ENCODE assay signal across 18 cellular contexts in the genomic region with DNA sequence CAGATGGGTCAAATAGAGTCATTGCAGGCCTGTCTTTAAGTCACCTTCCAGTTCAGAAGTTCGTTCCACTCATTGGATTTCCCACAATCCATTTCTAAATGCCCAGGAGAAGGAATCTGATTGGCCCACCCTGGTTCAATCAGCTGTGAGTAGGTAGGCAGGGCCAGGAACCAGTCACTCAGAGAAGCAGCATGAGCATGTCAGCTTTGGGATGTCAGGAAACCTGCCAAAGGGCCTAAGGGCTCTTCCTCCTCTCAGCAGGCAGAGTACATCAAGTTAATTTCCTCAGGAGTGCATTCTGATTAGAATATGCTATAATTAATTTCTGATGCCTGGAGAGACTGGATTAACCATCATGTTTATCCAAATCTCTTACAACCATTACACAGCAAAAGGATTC.
A peak's percentile ranks its signal among the peaks of the same experiment; 100 is the strongest.
DNase-seq lines count a peak whose midpoint lies in the region; ATAC-seq and TF ChIP-seq lines count a peak whose summit lies in the region.
"Had no signal": no experiment of that assay in that cellular context is flagged by ENCODE, and none has a peak within 500 bp of the region (broad histone marks: within the 10 kb centered on the region; RNA-seq: fewer than 3 reads in every experiment).

No MANE protein-coding gene starts in this region.

- H3K4me2 ChIP-seq in mesenchymal stem cell (ENCODE audit: low read length, poor library complexity, severe bottlenecking): no peak overlapping the region

- no peak overlapping the region for H3K9ac ChIP-seq in mesenchymal stem cell (ENCODE audit: low read length)

- H3K4me1 Mint-ChIP-seq in WTC11: 0 out of 2 replicates have a peak, but pooled peaks cover 3% of the 10 kb centered on the region
- H3K4me1 Mint-ChIP-seq: B cell; CD4-positive, alpha-beta memory T cell; IgD-negative memory B cell had no signal

- H3K4me1 ChIP-seq in mesenchymal stem cell (ENCODE audit: control insufficient read depth, insufficient read depth, low read depth, low read length) (no peaks in the 10 kb centered on the region), foreskin keratinocyte (no peaks in the 10 kb centered on the region)

- no peak overlapping the region for H2AK5ac ChIP-seq in mesenchymal stem cell (ENCODE audit: low read length, severe bottlenecking)

- DNase-seq in Caki2 (ENCODE audit: low read depth): peak; percentile 30
- peak; percentile 49 for DNase-seq in M059J (ENCODE audit: low read depth)
- DNase-seq in WTC11 (ENCODE audit: low spot score): no peak
- DNase-seq in mesenchymal stem cell: peak; percentile 1
- no peak for DNase-seq in RWPE1 (ENCODE audit: low spot score)
- no peak for DNase-seq in foreskin keratinocyte
- DNase-seq: CD4-positive, alpha-beta memory T cell; NCI-H1092; NCI-H1694; NCI-H2107; NCI-H345; NCI-H526 treated with DMSO at 0.1 percent for 48 hours; NK-92 treated with Interleukin-12 subunit alpha and Interleukin-12 subunit beta, amount 100 ng/mL, for 24 hours; Right ventricle myocardium superior had no signal

- H4K8ac ChIP-seq in mesenchymal stem cell (ENCODE audit: low read length): no peak overlapping the region

- H3K27me3 ChIP-seq in mesenchymal stem cell (ENCODE audit: control insufficient read depth in 1 of 2, insufficient read depth in 1 of 2, low read length in 2 of 2) (no peaks in the 10 kb centered on the region), foreskin keratinocyte (no peaks in the 10 kb centered on the region)

- peaks cover 13% of the 10 kb centered on the region for H3K9me3 Mint-ChIP-seq in WTC11

- no peak overlapping the region for H3K4me3 Mint-ChIP-seq in WTC11
- H3K4me3 Mint-ChIP-seq: B cell; CD4-positive, alpha-beta memory T cell; IgD-negative memory B cell had no signal

- no peak overlapping the region for H3K14ac ChIP-seq in mesenchymal stem cell (ENCODE audit: low read length in 2 of 2)

- no peaks in the 10 kb centered on the region for H3K36me3 ChIP-seq in mesenchymal stem cell (ENCODE audit: control insufficient read depth in 1 of 2, insufficient read depth in 2 of 2, low read depth in 1 of 2, low read length in 2 of 2)

- peak; percentile 53 for ATAC-seq in WTC11
- no peak for ATAC-seq in HG03342 (IDR thresholded peaks at IDR 0.05; ENCODE audit: unreplicated experiment)
- no peak for ATAC-seq in foreskin keratinocyte
- ATAC-seq: HCT116 had no signal

- H2BK5ac ChIP-seq in mesenchymal stem cell (ENCODE audit: low read depth, low read length, poor library complexity, severe bottlenecking): no peak overlapping the region

- POLR2A ChIA-PET in WTC11 (lab: Charles Lee) (no interaction called here), RWPE1 (lab: Yijun Ruan, JAX; ENCODE audit: low non-redundant PET) (no interaction called here)

- no peak overlapping the region for H4K91ac ChIP-seq in mesenchymal stem cell (ENCODE audit: low read length)

- no peak overlapping the region for H3K23ac ChIP-seq in mesenchymal stem cell (ENCODE audit: low read length in 2 of 2)

- no peaks in the 10 kb centered on the region for H3K79me1 ChIP-seq in mesenchymal stem cell (replicated peaks; ENCODE audit: low read length, poor library complexity, severe bottlenecking)

- WGBS in mesenchymal stem cell: 64% methylated on average over 1 of the region's 1 CpG

- no peak overlapping the region for H3K18ac ChIP-seq in mesenchymal stem cell (ENCODE audit: low read depth in 1 of 2, low read length in 2 of 2)

- in situ Hi-C loops in Caki2 (cut with HindIII; ENCODE audit: low pct_unique_long_range_greater_than_20kb, low sequenced_read_pairs): no loop called here

- H3K27ac ChIP-seq in mesenchymal stem cell (ENCODE audit: low read length, poor library complexity, severe bottlenecking) (no peak overlapping the region), RWPE1 (no peak overlapping the region), foreskin keratinocyte (no peak overlapping the region)

- no peak overlapping the region for H3K4ac ChIP-seq in mesenchymal stem cell (ENCODE audit: low read depth in 1 of 2, low read length in 2 of 2)

- H3K27me3 Mint-ChIP-seq in WTC11 (ENCODE audit: low read depth): no peaks in the 10 kb centered on the region
- H3K27me3 Mint-ChIP-seq: B cell, IgD-negative memory B cell had no signal

- H3K27ac Mint-ChIP-seq in WTC11: no peak overlapping the region
- H3K27ac Mint-ChIP-seq: B cell; CD4-positive, alpha-beta memory T cell; IgD-negative memory B cell had no signal

- H3K9me3 ChIP-seq in mesenchymal stem cell (ENCODE audit: control insufficient read depth, low read length): no peaks in the 10 kb centered on the region

- CTCF ChIA-PET in WTC11 (lab: Charles Lee) (no interaction called here), RWPE1 (lab: Yijun Ruan, JAX) (interaction anchor here (0.5 kb wide), 2 partner anchors 248 to 335 kb away, joined by 3 to 6 read pairs; no protein-coding TSS in a partner anchor)

- no peak for TF ChIP-seq CTCF in WTC11 (IDR thresholded peaks at IDR 0.05)
- no peak for TF ChIP-seq CTCF in RWPE1 (conservative IDR thresholded peaks at IDR 0.05; ENCODE audit: low read depth)
- TF ChIP-seq CTCF in foreskin keratinocyte (conservative IDR thresholded peaks at IDR 0.05): no peak

- no peak overlapping the region for H2BK15ac ChIP-seq in mesenchymal stem cell (ENCODE audit: low read depth, poor library complexity, severe bottlenecking)

- no peak overlapping the region for H2AFZ ChIP-seq in mesenchymal stem cell (ENCODE audit: low read depth, low read length)

- H2BK120ac ChIP-seq in mesenchymal stem cell (ENCODE audit: low read depth, low read length): no peak overlapping the region

- peaks cover 6% of the 10 kb centered on the region; the same call in 1 of the 2 replicates for H3K36me3 Mint-ChIP-seq in WTC11
- H3K36me3 Mint-ChIP-seq: CD4-positive, alpha-beta memory T cell; IgD-negative memory B cell had no signal

- H3K4me3 ChIP-seq in mesenchymal stem cell (ENCODE audit: insufficient read depth in 1 of 2, low read depth in 1 of 2, low read length in 2 of 2): no peak overlapping the region

- no peak overlapping the region for H2BK12ac ChIP-seq in mesenchymal stem cell (ENCODE audit: low read length in 2 of 2)

TF ChIP-seq in WTC11, 78 proteins besides CTCF, POLR2A, EP300 and RAD21 (continues in another document):
- TF ChIP-seq ZNF219 (CRISPR knock-in tag; IDR thresholded peaks at IDR 0.05; ENCODE audit: borderline replicate concordance) (no peak), ZNF671 (CRISPR knock-in tag; IDR thresholded peaks at IDR 0.05) (no peak), ZBTB21 (CRISPR knock-in tag; IDR thresholded peaks at IDR 0.05; ENCODE audit: borderline replicate concordance) (no peak), TCF7 (CRISPR knock-in tag; IDR thresholded peaks at IDR 0.05; ENCODE audit: low read depth) (no peak), NFATC4 (CRISPR knock-in tag; IDR thresholded peaks at IDR 0.05) (no peak), NR1H2 (CRISPR knock-in tag; IDR thresholded peaks at IDR 0.05) (no peak)
- TF ChIP-seq, protein P1, sequence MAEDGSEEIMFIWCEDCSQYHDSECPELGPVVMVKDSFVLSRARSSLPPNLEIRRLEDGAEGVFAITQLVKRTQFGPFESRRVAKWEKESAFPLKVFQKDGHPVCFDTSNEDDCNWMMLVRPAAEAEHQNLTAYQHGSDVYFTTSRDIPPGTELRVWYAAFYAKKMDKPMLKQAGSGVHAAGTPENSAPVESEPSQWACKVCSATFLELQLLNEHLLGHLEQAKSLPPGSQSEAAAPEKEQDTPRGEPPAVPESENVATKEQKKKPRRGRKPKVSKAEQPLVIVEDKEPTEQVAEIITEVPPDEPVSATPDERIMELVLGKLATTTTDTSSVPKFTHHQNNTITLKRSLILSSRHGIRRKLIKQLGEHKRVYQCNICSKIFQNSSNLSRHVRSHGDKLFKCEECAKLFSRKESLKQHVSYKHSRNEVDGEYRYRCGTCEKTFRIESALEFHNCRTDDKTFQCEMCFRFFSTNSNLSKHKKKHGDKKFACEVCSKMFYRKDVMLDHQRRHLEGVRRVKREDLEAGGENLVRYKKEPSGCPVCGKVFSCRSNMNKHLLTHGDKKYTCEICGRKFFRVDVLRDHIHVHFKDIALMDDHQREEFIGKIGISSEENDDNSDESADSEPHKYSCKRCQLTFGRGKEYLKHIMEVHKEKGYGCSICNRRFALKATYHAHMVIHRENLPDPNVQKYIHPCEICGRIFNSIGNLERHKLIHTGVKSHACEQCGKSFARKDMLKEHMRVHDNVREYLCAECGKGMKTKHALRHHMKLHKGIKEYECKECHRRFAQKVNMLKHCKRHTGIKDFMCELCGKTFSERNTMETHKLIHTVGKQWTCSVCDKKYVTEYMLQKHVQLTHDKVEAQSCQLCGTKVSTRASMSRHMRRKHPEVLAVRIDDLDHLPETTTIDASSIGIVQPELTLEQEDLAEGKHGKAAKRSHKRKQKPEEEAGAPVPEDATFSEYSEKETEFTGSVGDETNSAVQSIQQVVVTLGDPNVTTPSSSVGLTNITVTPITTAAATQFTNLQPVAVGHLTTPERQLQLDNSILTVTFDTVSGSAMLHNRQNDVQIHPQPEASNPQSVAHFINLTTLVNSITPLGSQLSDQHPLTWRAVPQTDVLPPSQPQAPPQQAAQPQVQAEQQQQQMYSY (CRISPR knock-in tag; IDR thresholded peaks at IDR 0.05): no peak
- TF ChIP-seq, protein P2, sequence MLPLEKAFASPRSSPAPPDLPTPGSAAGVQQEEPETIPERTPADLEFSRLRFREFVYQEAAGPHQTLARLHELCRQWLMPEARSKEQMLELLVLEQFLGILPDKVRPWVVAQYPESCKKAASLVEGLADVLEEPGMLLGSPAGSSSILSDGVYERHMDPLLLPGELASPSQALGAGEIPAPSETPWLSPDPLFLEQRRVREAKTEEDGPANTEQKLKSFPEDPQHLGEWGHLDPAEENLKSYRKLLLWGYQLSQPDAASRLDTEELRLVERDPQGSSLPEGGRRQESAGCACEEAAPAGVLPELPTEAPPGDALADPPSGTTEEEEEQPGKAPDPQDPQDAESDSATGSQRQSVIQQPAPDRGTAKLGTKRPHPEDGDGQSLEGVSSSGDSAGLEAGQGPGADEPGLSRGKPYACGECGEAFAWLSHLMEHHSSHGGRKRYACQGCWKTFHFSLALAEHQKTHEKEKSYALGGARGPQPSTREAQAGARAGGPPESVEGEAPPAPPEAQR (CRISPR knock-in tag; IDR thresholded peaks at IDR 0.05): no peak

Comparison
In these comparisons a context has a peak if more than half of its experiments do, and no peak if none do; other contexts are left out.
1. DNase-seq: peak in Caki2 (single experiment), M059J (single experiment) and mesenchymal stem cell (single experiment); none in WTC11 (single experiment), RWPE1 (single experiment) and foreskin keratinocyte (0 of 2).